ENCODE assay signal across 9 cellular contexts in genomic region chr1:192358822-192359221, GRCh38. TPM values are rescaled to one million over a fixed set of nuclear protein-coding genes. Genes with fewer than 3 reads are reported as not detected.
"Had no signal": no experiment of that assay in that cellular context is flagged by ENCODE, and none has a peak within 500 bp of the region (broad histone marks: within the 10 kb centered on the region; RNA-seq: fewer than 3 reads in every experiment).

No MANE protein-coding gene starts in this region.

- DNase-seq: GDM1, GF-D8 had no signal

- ATAC-seq: GM12878 had no signal

- H3K4me3 ChIP-seq: GM12878 had no signal

- FAIRE-seq: G401.6, GM12878, GM12891, GM12892, GM18507, GM19239 had no signal

RNA-seq across cellular contexts. Expression of gene RGS21, which starts 42.0 kb away (rescaled TPM):
- total RNA-seq: G401, GM12878 had no signal
- polyA plus RNA-seq: GM12878 had no signal
